ENCODE assay signal across 8 cellular contexts in genomic region chr5:399296-400281, GRCh38. TPM values are rescaled to one million over a fixed set of nuclear protein-coding genes. Genes with fewer than 3 reads are reported as not detected.
DNase-seq lines count a peak whose midpoint lies in the region; ATAC-seq, FAIRE-seq and TF ChIP-seq lines count a peak whose summit lies in the region.

No MANE protein-coding gene starts in this region.

- WGBS in adrenal gland, 4 donors: 32 to 41% (median 34%) methylated on average over 31 to 45 of the region's 45 CpGs

- intact Hi-C loops in adrenal gland (cut with DNase I): no loop called here

- H2AFZ ChIP-seq in OCI-LY1 (ENCODE audit: low read length): no peak overlapping the region

- H3K27ac ChIP-seq in HUES48 (ENCODE audit: low read depth, low read length): peak overlapping the region; percentile 78
- H3K27ac ChIP-seq in OCI-LY1 (ENCODE audit: low read depth, low read length, poor library complexity, severe bottlenecking): peak overlapping the region; percentile 96
- H3K27ac ChIP-seq in adrenal gland: peak overlapping the region in 1 of 5 donors; percentile 19

- H3K79me2 ChIP-seq in OCI-LY1 (ENCODE audit: insufficient read depth, low read length): no peaks in the 10 kb centered on the region

- H3K9me3 ChIP-seq in HUES48 (ENCODE audit: control insufficient read depth, insufficient read depth, low read length) (no peaks in the 10 kb centered on the region), OCI-LY1 (ENCODE audit: low read length) (no peaks in the 10 kb centered on the region), adrenal gland (replicated peaks in 1 of 3) (no peaks in the 10 kb centered on the region)

- H4K20me1 ChIP-seq in OCI-LY1 (ENCODE audit: insufficient read depth, low read length): no peaks in the 10 kb centered on the region

- ATAC-seq in GM21576 (IDR thresholded peaks at IDR 0.05; ENCODE audit: unreplicated experiment): peak; percentile 68

- TF ChIP-seq POLR2A in adrenal gland (IDR thresholded peaks at IDR 0.05): no peak

- H3F3A ChIP-seq in OCI-LY1 (ENCODE audit: insufficient read depth, low read length): no peaks in the 10 kb centered on the region

- H3K4me3 ChIP-seq in HUES48 (ENCODE audit: low read depth, low read length): no peak overlapping the region
- peak overlapping the region; percentile 33 for H3K4me3 ChIP-seq in OCI-LY1 (ENCODE audit: low read depth, low read length, poor library complexity, severe bottlenecking)
- peak overlapping the region in 2 of 4 donors; percentile 17 to 36 for H3K4me3 ChIP-seq in adrenal gland
- peak overlapping the region; percentile 3 for H3K4me3 ChIP-seq in skeletal muscle cell (ENCODE audit: low read depth, low read length)

- peak overlapping the region; percentile 24 for H3K9ac ChIP-seq in HUES48 (ENCODE audit: low read depth, low read length)
- H3K9ac ChIP-seq in OCI-LY1 (ENCODE audit: low read length): peak overlapping the region; percentile 65

- H3K36me3 ChIP-seq in HUES48 (ENCODE audit: control insufficient read depth, insufficient read depth, low read length) (no peaks in the 10 kb centered on the region), OCI-LY1 (ENCODE audit: insufficient read depth, low read length) (peaks cover 6% of the 10 kb centered on the region; the same call in 1 of the 2 replicates), adrenal gland (replicated peaks in 1 of 2) (no peaks in the 10 kb centered on the region)

- H3K4me2 ChIP-seq in OCI-LY1 (ENCODE audit: low read length): peak overlapping the region; percentile 60

- TF ChIP-seq CTCF in OCI-LY1 (IDR thresholded peaks at IDR 0.05; ENCODE audit: low read length) (peak; percentile 28; the same call in 1 of the 2 replicates), adrenal gland (IDR thresholded peaks at IDR 0.05) (no peak)

- H3K9me2 ChIP-seq in OCI-LY1 (ENCODE audit: low read depth, low read length): no peaks in the 10 kb centered on the region

- FAIRE-seq in RCC 7860 (lab: Jason Lieb, UNC): no peak

- H3K27me3 ChIP-seq in HUES48 (ENCODE audit: control insufficient read depth, insufficient read depth, low read length) (no peaks in the 10 kb centered on the region), OCI-LY1 (ENCODE audit: insufficient read depth, low read length) (no peaks in the 10 kb centered on the region), adrenal gland (no peaks in the 10 kb centered on the region)

- H3K4me1 ChIP-seq in HUES48 (ENCODE audit: control insufficient read depth, insufficient read depth, low read length) (peaks cover 16% of the 10 kb centered on the region), OCI-LY1 (ENCODE audit: insufficient read depth, low read length, severe bottlenecking) (peaks cover 68% of the 10 kb centered on the region), adrenal gland (replicated peaks in 1 of 2) (peaks cover 11% of the 10 kb centered on the region in 2 donors)

- DNase-seq in GM04503 (ENCODE audit: low read depth) (peak; percentile 91), adrenal gland (peak; percentile 61 to 85 (median 77)), hypothalamus (lab: John Stamatoyannopoulos, UW) (peak in 30 of 51 donors; percentile 7 to 66 (median 30)), skeletal muscle cell (ENCODE audit: low read depth) (peak; percentile 94), RCC 7860 (ENCODE audit: low spot score) (no peak)

RNA-seq across cellular contexts. Expression of gene EXOC3, which starts 43.4 kb away (rescaled TPM):
- 10 to 100 TPM; 35.4 to 61.3 (median 42.7) TPM for total RNA-seq in adrenal gland
- polyA plus RNA-seq in adrenal gland: 10 to 100 TPM; 24.7 to 66.4 (median 56.8) TPM
